In genomic region chr4:105306158-105306781, GRCh38 we compare ENCODE assay signal across 1 cellular context.
TF ChIP-seq lines count a peak whose summit lies in the region.

No MANE protein-coding gene starts in this region.

TF ChIP-seq in GM12878, 131 proteins besides CTCF, POLR2A, EP300 and RAD21 (continued from another document and continues in another):
- TF ChIP-seq IKZF2 (IDR thresholded peaks at IDR 0.05) (peak; percentile 83 to 88; a peak in 3 of 4 replicates), NBN (IDR thresholded peaks at IDR 0.05) (0 out of 2 replicates have a peak, but pooled peaks have one; percentile 40), SRF (IDR thresholded peaks at IDR 0.05; ENCODE audit: low read depth in 2 of 2, low read length in 2 of 2) (no peak), TCF12 (IDR thresholded peaks at IDR 0.05; ENCODE audit: low read depth, low read length) (peak; percentile 49; the same call in 1 of the 2 replicates), RB1 (IDR thresholded peaks at IDR 0.05; ENCODE audit: borderline replicate concordance) (no peak), JUND (IDR thresholded peaks at IDR 0.05; ENCODE audit: low read depth, low read length) (peak; percentile 83), TCF7 (IDR thresholded peaks at IDR 0.05; ENCODE audit: borderline replicate concordance) (no peak), CREB1 (IDR thresholded peaks at IDR 0.05; ENCODE audit: low read depth) (peak; percentile 91), SUPT20H (IDR thresholded peaks at IDR 0.05; ENCODE audit: borderline replicate concordance, control insufficient read depth, low read depth, low read length) (no peak), CHD2 (IDR thresholded peaks at IDR 0.05; ENCODE audit: borderline replicate concordance, low read depth, low read length) (no peak), LARP7 (IDR thresholded peaks at IDR 0.05) (no peak), TBL1XR1 (IDR thresholded peaks at IDR 0.05; ENCODE audit: low read depth, low read length) (0 out of 2 replicates have a peak, but pooled peaks have one; percentile 69), PAX8 (IDR thresholded peaks at IDR 0.05) (0 out of 2 replicates have a peak, but pooled peaks have one; percentile 45), IKZF1 (conservative IDR thresholded peaks at IDR 0.05) (peak; percentile 86), CEBPB (IDR thresholded peaks at IDR 0.05; ENCODE audit: borderline replicate concordance in 1 of 2, low read depth in 2 of 2, low read length in 2 of 2) (peak in 1 of 2 experiments; percentile 74; a peak in 1 of 4 replicates), SIX5 (IDR thresholded peaks at IDR 0.05; ENCODE audit: low read depth, low read length, severe bottlenecking) (no peak), EZH2 (IDR thresholded peaks at IDR 0.05; ENCODE audit: borderline replicate concordance, control insufficient read depth, low read depth, low read length) (no peak), RFX5 (IDR thresholded peaks at IDR 0.05; ENCODE audit: low read depth, low read length) (no peak), USF1 (IDR thresholded peaks at IDR 0.05; ENCODE audit: borderline replicate concordance, extremely low read length, insufficient read depth, low read depth, low read length) (peak; percentile 40), RUNX3 (IDR thresholded peaks at IDR 0.05; ENCODE audit: low read length) (peak; percentile 82), BHLHE40 (IDR thresholded peaks at IDR 0.05; ENCODE audit: borderline replicate concordance in 1 of 2, low read depth in 2 of 2, low read length in 1 of 2) (peak; percentile 90 to 92), ZNF207 (IDR thresholded peaks at IDR 0.05; ENCODE audit: borderline replicate concordance) (no peak), RELA (IDR thresholded peaks at IDR 0.05; ENCODE audit: borderline replicate concordance, partially characterized antibody) (peak; percentile 75), ZNF24 (IDR thresholded peaks at IDR 0.05) (no peak), BCL3 (IDR thresholded peaks at IDR 0.05; ENCODE audit: borderline replicate concordance, insufficient read depth, low read depth, low read length, poor library complexity, severe bottlenecking) (peak; percentile 94), EGR1 (IDR thresholded peaks at IDR 0.05; ENCODE audit: borderline replicate concordance in 1 of 2, low read depth in 2 of 2, low read length in 2 of 2) (peak in 1 of 2 experiments; percentile 85; a peak in 2 of 3 replicates), BACH1 (IDR thresholded peaks at IDR 0.05; ENCODE audit: borderline replicate concordance) (no peak; the same call in 1 of the 2 replicates), MXI1 (IDR thresholded peaks at IDR 0.05; ENCODE audit: low read depth, low read length) (0 out of 2 replicates have a peak, but pooled peaks have one; percentile 16), ZBTB11 (CRISPR knock-in tag; IDR thresholded peaks at IDR 0.05) (no peak), KLF5 (IDR thresholded peaks at IDR 0.05; ENCODE audit: partially characterized antibody) (no peak), YBX1 (IDR thresholded peaks at IDR 0.05) (no peak), SPI1 (IDR thresholded peaks at IDR 0.05; ENCODE audit: borderline replicate concordance, insufficient read depth, low read depth, low read length) (peak; percentile 20; the same call in 1 of the 2 replicates), HDGF (IDR thresholded peaks at IDR 0.05) (no peak), CHD4 (IDR thresholded peaks at IDR 0.05) (no peak), ZNF274 (IDR thresholded peaks at IDR 0.05; ENCODE audit: insufficient read depth, insufficient read length) (no peak), STAT3 (IDR thresholded peaks at IDR 0.05; ENCODE audit: low read depth, low read length) (peak; percentile 86), SMAD1 (IDR thresholded peaks at IDR 0.05; ENCODE audit: low read depth, partially characterized antibody) (no peak), NR2C1 (IDR thresholded peaks at IDR 0.05) (no peak), HDAC6 (IDR thresholded peaks at IDR 0.05; ENCODE audit: unreplicated experiment) (no peak), MYC (IDR thresholded peaks at IDR 0.05; ENCODE audit: insufficient read depth, insufficient read length, insufficient replicate concordance, low read length, severe bottlenecking) (no peak)
- TF ChIP-seq, protein P1, sequence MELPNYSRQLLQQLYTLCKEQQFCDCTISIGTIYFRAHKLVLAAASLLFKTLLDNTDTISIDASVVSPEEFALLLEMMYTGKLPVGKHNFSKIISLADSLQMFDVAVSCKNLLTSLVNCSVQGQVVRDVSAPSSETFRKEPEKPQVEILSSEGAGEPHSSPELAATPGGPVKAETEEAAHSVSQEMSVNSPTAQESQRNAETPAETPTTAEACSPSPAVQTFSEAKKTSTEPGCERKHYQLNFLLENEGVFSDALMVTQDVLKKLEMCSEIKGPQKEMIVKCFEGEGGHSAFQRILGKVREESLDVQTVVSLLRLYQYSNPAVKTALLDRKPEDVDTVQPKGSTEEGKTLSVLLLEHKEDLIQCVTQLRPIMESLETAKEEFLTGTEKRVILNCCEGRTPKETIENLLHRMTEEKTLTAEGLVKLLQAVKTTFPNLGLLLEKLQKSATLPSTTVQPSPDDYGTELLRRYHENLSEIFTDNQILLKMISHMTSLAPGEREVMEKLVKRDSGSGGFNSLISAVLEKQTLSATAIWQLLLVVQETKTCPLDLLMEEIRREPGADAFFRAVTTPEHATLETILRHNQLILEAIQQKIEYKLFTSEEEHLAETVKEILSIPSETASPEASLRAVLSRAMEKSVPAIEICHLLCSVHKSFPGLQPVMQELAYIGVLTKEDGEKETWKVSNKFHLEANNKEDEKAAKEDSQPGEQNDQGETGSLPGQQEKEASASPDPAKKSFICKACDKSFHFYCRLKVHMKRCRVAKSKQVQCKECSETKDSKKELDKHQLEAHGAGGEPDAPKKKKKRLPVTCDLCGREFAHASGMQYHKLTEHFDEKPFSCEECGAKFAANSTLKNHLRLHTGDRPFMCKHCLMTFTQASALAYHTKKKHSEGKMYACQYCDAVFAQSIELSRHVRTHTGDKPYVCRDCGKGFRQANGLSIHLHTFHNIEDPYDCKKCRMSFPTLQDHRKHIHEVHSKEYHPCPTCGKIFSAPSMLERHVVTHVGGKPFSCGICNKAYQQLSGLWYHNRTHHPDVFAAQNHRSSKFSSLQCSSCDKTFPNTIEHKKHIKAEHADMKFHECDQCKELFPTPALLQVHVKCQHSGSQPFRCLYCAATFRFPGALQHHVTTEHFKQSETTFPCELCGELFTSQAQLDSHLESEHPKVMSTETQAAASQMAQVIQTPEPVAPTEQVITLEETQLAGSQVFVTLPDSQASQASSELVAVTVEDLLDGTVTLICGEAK (IDR thresholded peaks at IDR 0.05; ENCODE audit: borderline replicate concordance), result no peak
- TF ChIP-seq, protein P2, sequence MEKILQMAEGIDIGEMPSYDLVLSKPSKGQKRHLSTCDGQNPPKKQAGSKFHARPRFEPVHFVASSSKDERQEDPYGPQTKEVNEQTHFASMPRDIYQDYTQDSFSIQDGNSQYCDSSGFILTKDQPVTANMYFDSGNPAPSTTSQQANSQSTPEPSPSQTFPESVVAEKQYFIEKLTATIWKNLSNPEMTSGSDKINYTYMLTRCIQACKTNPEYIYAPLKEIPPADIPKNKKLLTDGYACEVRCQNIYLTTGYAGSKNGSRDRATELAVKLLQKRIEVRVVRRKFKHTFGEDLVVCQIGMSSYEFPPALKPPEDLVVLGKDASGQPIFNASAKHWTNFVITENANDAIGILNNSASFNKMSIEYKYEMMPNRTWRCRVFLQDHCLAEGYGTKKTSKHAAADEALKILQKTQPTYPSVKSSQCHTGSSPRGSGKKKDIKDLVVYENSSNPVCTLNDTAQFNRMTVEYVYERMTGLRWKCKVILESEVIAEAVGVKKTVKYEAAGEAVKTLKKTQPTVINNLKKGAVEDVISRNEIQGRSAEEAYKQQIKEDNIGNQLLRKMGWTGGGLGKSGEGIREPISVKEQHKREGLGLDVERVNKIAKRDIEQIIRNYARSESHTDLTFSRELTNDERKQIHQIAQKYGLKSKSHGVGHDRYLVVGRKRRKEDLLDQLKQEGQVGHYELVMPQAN (conservative IDR thresholded peaks at IDR 0.05), result peak; percentile 57; the same call in 1 of the 2 replicates
- TF ChIP-seq, protein P3, sequence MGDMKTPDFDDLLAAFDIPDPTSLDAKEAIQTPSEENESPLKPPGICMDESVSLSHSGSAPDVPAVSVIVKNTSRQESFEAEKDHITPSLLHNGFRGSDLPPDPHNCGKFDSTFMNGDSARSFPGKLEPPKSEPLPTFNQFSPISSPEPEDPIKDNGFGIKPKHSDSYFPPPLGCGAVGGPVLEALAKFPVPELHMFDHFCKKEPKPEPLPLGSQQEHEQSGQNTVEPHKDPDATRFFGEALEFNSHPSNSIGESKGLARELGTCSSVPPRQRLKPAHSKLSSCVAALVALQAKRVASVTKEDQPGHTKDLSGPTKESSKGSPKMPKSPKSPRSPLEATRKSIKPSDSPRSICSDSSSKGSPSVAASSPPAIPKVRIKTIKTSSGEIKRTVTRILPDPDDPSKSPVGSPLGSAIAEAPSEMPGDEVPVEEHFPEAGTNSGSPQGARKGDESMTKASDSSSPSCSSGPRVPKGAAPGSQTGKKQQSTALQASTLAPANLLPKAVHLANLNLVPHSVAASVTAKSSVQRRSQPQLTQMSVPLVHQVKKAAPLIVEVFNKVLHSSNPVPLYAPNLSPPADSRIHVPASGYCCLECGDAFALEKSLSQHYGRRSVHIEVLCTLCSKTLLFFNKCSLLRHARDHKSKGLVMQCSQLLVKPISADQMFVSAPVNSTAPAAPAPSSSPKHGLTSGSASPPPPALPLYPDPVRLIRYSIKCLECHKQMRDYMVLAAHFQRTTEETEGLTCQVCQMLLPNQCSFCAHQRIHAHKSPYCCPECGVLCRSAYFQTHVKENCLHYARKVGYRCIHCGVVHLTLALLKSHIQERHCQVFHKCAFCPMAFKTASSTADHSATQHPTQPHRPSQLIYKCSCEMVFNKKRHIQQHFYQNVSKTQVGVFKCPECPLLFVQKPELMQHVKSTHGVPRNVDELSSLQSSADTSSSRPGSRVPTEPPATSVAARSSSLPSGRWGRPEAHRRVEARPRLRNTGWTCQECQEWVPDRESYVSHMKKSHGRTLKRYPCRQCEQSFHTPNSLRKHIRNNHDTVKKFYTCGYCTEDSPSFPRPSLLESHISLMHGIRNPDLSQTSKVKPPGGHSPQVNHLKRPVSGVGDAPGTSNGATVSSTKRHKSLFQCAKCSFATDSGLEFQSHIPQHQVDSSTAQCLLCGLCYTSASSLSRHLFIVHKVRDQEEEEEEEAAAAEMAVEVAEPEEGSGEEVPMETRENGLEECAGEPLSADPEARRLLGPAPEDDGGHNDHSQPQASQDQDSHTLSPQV (IDR thresholded peaks at IDR 0.05), result no peak
- TF ChIP-seq, protein P4, sequence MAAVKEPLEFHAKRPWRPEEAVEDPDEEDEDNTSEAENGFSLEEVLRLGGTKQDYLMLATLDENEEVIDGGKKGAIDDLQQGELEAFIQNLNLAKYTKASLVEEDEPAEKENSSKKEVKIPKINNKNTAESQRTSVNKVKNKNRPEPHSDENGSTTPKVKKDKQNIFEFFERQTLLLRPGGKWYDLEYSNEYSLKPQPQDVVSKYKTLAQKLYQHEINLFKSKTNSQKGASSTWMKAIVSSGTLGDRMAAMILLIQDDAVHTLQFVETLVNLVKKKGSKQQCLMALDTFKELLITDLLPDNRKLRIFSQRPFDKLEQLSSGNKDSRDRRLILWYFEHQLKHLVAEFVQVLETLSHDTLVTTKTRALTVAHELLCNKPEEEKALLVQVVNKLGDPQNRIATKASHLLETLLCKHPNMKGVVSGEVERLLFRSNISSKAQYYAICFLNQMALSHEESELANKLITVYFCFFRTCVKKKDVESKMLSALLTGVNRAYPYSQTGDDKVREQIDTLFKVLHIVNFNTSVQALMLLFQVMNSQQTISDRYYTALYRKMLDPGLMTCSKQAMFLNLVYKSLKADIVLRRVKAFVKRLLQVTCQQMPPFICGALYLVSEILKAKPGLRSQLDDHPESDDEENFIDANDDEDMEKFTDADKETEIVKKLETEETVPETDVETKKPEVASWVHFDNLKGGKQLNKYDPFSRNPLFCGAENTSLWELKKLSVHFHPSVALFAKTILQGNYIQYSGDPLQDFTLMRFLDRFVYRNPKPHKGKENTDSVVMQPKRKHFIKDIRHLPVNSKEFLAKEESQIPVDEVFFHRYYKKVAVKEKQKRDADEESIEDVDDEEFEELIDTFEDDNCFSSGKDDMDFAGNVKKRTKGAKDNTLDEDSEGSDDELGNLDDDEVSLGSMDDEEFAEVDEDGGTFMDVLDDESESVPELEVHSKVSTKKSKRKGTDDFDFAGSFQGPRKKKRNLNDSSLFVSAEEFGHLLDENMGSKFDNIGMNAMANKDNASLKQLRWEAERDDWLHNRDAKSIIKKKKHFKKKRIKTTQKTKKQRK (IDR thresholded peaks at IDR 0.05; ENCODE audit: low read depth, low read length), result no peak
